ENCODE assay signal across 27 cellular contexts in genomic region chr2:230811508-230811907, GRCh38. TPM values are rescaled to one million over a fixed set of nuclear protein-coding genes. Genes with fewer than 3 reads are reported as not detected.
DNase-seq lines count a peak whose midpoint lies in the region; ATAC-seq and TF ChIP-seq lines count a peak whose summit lies in the region.
"Had no signal": no experiment of that assay in that cellular context is flagged by ENCODE, and none has a peak within 500 bp of the region (broad histone marks: within the 10 kb centered on the region; RNA-seq: fewer than 3 reads in every experiment).

No MANE protein-coding gene starts in this region.

- BruUV-seq in MCF 10A (replicated peaks; lab: Mats Ljungman, UMichigan) = no TSS peak

- H3K4me3 Mint-ChIP-seq in MCF 10A (ENCODE audit: unreplicated experiment) (no peak overlapping the region), type B pancreatic cell (no peak overlapping the region), progenitor cell of endocrine pancreas (ENCODE audit: low read depth) (no peak overlapping the region)
- no peak overlapping the region for H3K4me3 Mint-ChIP-seq in activated T-helper 17 cell treated with anti-CD3 and anti-CD28 coated beads, Interleukin-2, amount 50 U/mL, for 72 hours
- H3K4me3 Mint-ChIP-seq: activated B cell treated with CpG ODN at 0.5 μM for 24 hours; CD14-positive monocyte; central memory CD8-positive, alpha-beta T cell; IgD-negative memory B cell; T-helper 2 cell treated with Interferon-gamma antibody and Interleukin-4, amounts not matched to agents 5 μg/mL and 100 μg/mL, for 36 hours had no signal

- DNase-seq in MCF 10A (ENCODE audit: unreplicated experiment) (no peak), breast epithelium (ENCODE audit: low spot score in 2 of 2) (no peak), fibroblast of villous mesenchyme (ENCODE audit: low read depth) (peak; percentile 96), type B pancreatic cell (ENCODE audit: extremely low spot score, unreplicated experiment) (no peak), upper lobe of right lung (no peak), progenitor cell of endocrine pancreas (ENCODE audit: low spot score, unreplicated experiment) (no peak)
- DNase-seq: activated B cell treated with CpG ODN at 0.5 μM for 24 hours; amygdala; DMS53; GF-D8; kidney; lower lobe of right lung; NCI-H1436 treated with DMSO at 0.1 percent for 48 hours; NCI-H510A treated with DMSO at 0.1 percent for 48 hours; occipital lobe; retina; stimulated activated naive CD4-positive, alpha-beta T cell had no signal

- H3K27me3 ChIP-seq in breast epithelium (no peaks in the 10 kb centered on the region), upper lobe of right lung (no peaks in the 10 kb centered on the region)
- H3K27me3 ChIP-seq: gastroesophageal sphincter had no signal

- H3K27ac Mint-ChIP-seq in MCF 10A (ENCODE audit: low read depth, unreplicated experiment) (peak overlapping the region; percentile 71), type B pancreatic cell (peak overlapping the region; percentile 67), progenitor cell of endocrine pancreas (no peak overlapping the region)
- peak overlapping the region; percentile 57 for H3K27ac Mint-ChIP-seq in activated T-helper 17 cell treated with anti-CD3 and anti-CD28 coated beads, Interleukin-2, amount 50 U/mL, for 72 hours
- H3K27ac Mint-ChIP-seq: activated B cell treated with CpG ODN at 0.5 μM for 24 hours; T-helper 2 cell treated with Interferon-gamma antibody and Interleukin-4, amounts not matched to agents 5 μg/mL and 100 μg/mL, for 36 hours had no signal

- no peaks in the 10 kb centered on the region for H3K4me1 ChIP-seq in breast epithelium
- H3K4me1 ChIP-seq in upper lobe of right lung = no peaks in the 10 kb centered on the region
- H3K4me1 ChIP-seq: lower lobe of right lung had no signal

- ATAC-seq in activated T-helper 17 cell treated with anti-CD3 and anti-CD28 coated beads, Interleukin-2, amount 50 U/mL, for 72 hours (replicated peaks) = no peak
- ATAC-seq in upper lobe of right lung (no peak), HG03469 (IDR thresholded peaks at IDR 0.05; ENCODE audit: unreplicated experiment) (no peak)
- ATAC-seq: gastroesophageal sphincter, lower lobe of right lung had no signal

- no peaks in the 10 kb centered on the region for H3K9me3 Mint-ChIP-seq in MCF 10A (ENCODE audit: unreplicated experiment)
- H3K9me3 Mint-ChIP-seq in activated T-helper 17 cell treated with anti-CD3 and anti-CD28 coated beads, Interleukin-2, amount 50 U/mL, for 72 hours = no peaks in the 10 kb centered on the region
- H3K9me3 Mint-ChIP-seq in type B pancreatic cell = no peaks in the 10 kb centered on the region
- no peaks in the 10 kb centered on the region for H3K9me3 Mint-ChIP-seq in progenitor cell of endocrine pancreas (ENCODE audit: low read depth)
- H3K9me3 Mint-ChIP-seq: activated B cell treated with CpG ODN at 0.5 μM for 24 hours; CD14-positive monocyte; central memory CD8-positive, alpha-beta T cell; IgD-negative memory B cell; T-helper 2 cell treated with Interferon-gamma antibody and Interleukin-4, amounts not matched to agents 5 μg/mL and 100 μg/mL, for 36 hours had no signal

- no peak for TF ChIP-seq CTCF in MCF 10A (IDR thresholded peaks at IDR 0.05; ENCODE audit: unreplicated experiment)
- no peak for TF ChIP-seq CTCF in breast epithelium (IDR thresholded peaks at IDR 0.05)
- no peak for TF ChIP-seq CTCF in fibroblast of villous mesenchyme (IDR thresholded peaks at IDR 0.05; ENCODE audit: insufficient read depth, low read depth, low read length)
- no peak for TF ChIP-seq CTCF in type B pancreatic cell (conservative IDR thresholded peaks at IDR 0.05)
- TF ChIP-seq CTCF in upper lobe of right lung (IDR thresholded peaks at IDR 0.05) = no peak
- no peak for TF ChIP-seq CTCF in progenitor cell of endocrine pancreas (IDR thresholded peaks at IDR 0.05; ENCODE audit: unreplicated experiment)

- peaks cover 60% of the 10 kb centered on the region for H3K36me3 Mint-ChIP-seq in MCF 10A (ENCODE audit: insufficient read depth, unreplicated experiment)
- H3K36me3 Mint-ChIP-seq in activated T-helper 17 cell treated with anti-CD3 and anti-CD28 coated beads, Interleukin-2, amount 50 U/mL, for 72 hours (ENCODE audit: low read depth) = peaks cover 85% of the 10 kb centered on the region
- H3K36me3 Mint-ChIP-seq in type B pancreatic cell = peaks cover 14% of the 10 kb centered on the region
- peaks cover 16% of the 10 kb centered on the region for H3K36me3 Mint-ChIP-seq in progenitor cell of endocrine pancreas (ENCODE audit: insufficient read depth)
- H3K36me3 Mint-ChIP-seq: IgD-negative memory B cell had no signal

- no peak overlapping the region for H3K27ac ChIP-seq in breast epithelium
- H3K27ac ChIP-seq in upper lobe of right lung = no peak overlapping the region
- H3K27ac ChIP-seq: lower lobe of right lung, SK-N-MC, thoracic aorta had no signal

- intact Hi-C loops in MCF 10A (cut with micrococcal nuclease) (loop anchor here (5.0 kb wide), 1 partner anchor 199 kb away; no protein-coding TSS in a partner anchor), breast epithelium (cut with DNase I; ENCODE audit: low total_unique reads) (no loop called here), upper lobe of right lung (cut with DNase I) (no loop called here)

- CTCF ChIA-PET in MCF 10A (lab: Yijun Ruan, JAX) = interaction anchor here (0.8 to 2.5 kb wide), 3 partner anchors 13 to 14 kb away, joined by 3 to 9 read pairs (median 8); no protein-coding TSS in a partner anchor

- H3K4me1 Mint-ChIP-seq in MCF 10A (ENCODE audit: insufficient read depth, unreplicated experiment) (no peaks in the 10 kb centered on the region), type B pancreatic cell (ENCODE audit: unreplicated experiment) (no peaks in the 10 kb centered on the region), progenitor cell of endocrine pancreas (ENCODE audit: low read depth) (no peaks in the 10 kb centered on the region)
- H3K4me1 Mint-ChIP-seq in activated T-helper 17 cell treated with anti-CD3 and anti-CD28 coated beads, Interleukin-2, amount 50 U/mL, for 72 hours = peaks cover 6% of the 10 kb centered on the region

- no peak overlapping the region for H3K4me3 ChIP-seq in breast epithelium
- no peak overlapping the region for H3K4me3 ChIP-seq in fibroblast of villous mesenchyme (ENCODE audit: low read depth, low read length)
- no peak overlapping the region for H3K4me3 ChIP-seq in upper lobe of right lung
- H3K4me3 ChIP-seq: gastroesophageal sphincter, lower lobe of right lung, SK-N-MC, smooth muscle cell, thoracic aorta had no signal

- TF ChIP-seq POLR2A in breast epithelium (IDR thresholded peaks at IDR 0.05) = no peak

- H3K27me3 Mint-ChIP-seq in MCF 10A (ENCODE audit: insufficient read depth, unreplicated experiment) (no peaks in the 10 kb centered on the region), type B pancreatic cell (no peaks in the 10 kb centered on the region), progenitor cell of endocrine pancreas (no peaks in the 10 kb centered on the region)
- no peaks in the 10 kb centered on the region for H3K27me3 Mint-ChIP-seq in activated T-helper 17 cell treated with anti-CD3 and anti-CD28 coated beads, Interleukin-2, amount 50 U/mL, for 72 hours
- H3K27me3 Mint-ChIP-seq: activated B cell treated with CpG ODN at 0.5 μM for 24 hours; central memory CD8-positive, alpha-beta T cell; IgD-negative memory B cell had no signal

- POLR2A ChIA-PET in MCF 10A (lab: Yijun Ruan, JAX) = interaction anchor here (1.0 kb wide), 1 partner anchor 17 kb away, joined by 3 read pairs; no protein-coding TSS in a partner anchor

- H3K9me3 ChIP-seq in breast epithelium = no peaks in the 10 kb centered on the region
- H3K9me3 ChIP-seq in upper lobe of right lung = no peaks in the 10 kb centered on the region
- H3K9me3 ChIP-seq: gastroesophageal sphincter, lower lobe of right lung, thoracic aorta had no signal

- no peaks in the 10 kb centered on the region for H3K36me3 ChIP-seq in breast epithelium
- peaks cover 58% of the 10 kb centered on the region for H3K36me3 ChIP-seq in upper lobe of right lung

RNA-seq across cellular contexts. Expression of gene ITM2C, which starts 53.2 kb away (rescaled TPM):
- 20.4 and 21.9 TPM in 2 replicates for total RNA-seq in MCF 10A (2022)
- total RNA-seq in breast epithelium = 10 to 100 TPM; 24.5 to 46.2 (median 36.3) TPM
- 10 to 100 TPM; 28.7 to 45.0 TPM for total RNA-seq in activated T-helper 17 cell treated with anti-CD3 and anti-CD28 coated beads, Interleukin-2, amount 50 U/mL, for 72 hours
- 37.1 and 58.6 TPM in 2 replicates for total RNA-seq in fibroblast of villous mesenchyme
- total RNA-seq in type B pancreatic cell (ENCODE audit: low replicate concordance) = 211 and 285 TPM in 2 replicates
- total RNA-seq in upper lobe of right lung = 25.0 TPM
- total RNA-seq in progenitor cell of endocrine pancreas = 169 and 174 TPM in 2 replicates
